10 cellular contexts compared by ENCODE assay signal in genomic region chr19:44677019-44677809, GRCh38. TPM values are rescaled to one million over a fixed set of nuclear protein-coding genes. Genes with fewer than 3 reads are reported as not detected.
DNase-seq lines count a peak whose midpoint lies in the region; ATAC-seq, FAIRE-seq and TF ChIP-seq lines count a peak whose summit lies in the region.
"Had no signal": no experiment of that assay in that cellular context is flagged by ENCODE, and none has a peak within 500 bp of the region (broad histone marks: within the 10 kb centered on the region; RNA-seq: fewer than 3 reads in every experiment).

No MANE protein-coding gene starts in this region.

- TF ChIP-seq EP300 in A549 (IDR thresholded peaks at IDR 0.05), result no peak

- H3K27ac ChIP-seq in A549 (peak overlapping the region; percentile 61 to 86), SJCRH30 (peak overlapping the region; percentile 62), foreskin keratinocyte (no peak overlapping the region), right cardiac atrium (ENCODE audit: low read length) (no peak overlapping the region)

- ATAC-seq in A549, result peak; percentile 62 to 86
- ATAC-seq in foreskin keratinocyte, result peak; percentile 48
- no peak for ATAC-seq in GM21526 (IDR thresholded peaks at IDR 0.05; ENCODE audit: low FRiP score, unreplicated experiment)
- ATAC-seq in right cardiac atrium, result no peak
- ATAC-seq in activated CD4-positive, CD25-positive, alpha-beta regulatory T cell treated with anti-CD3 and anti-CD28 coated beads, Interleukin-2, amount 50 U/mL, for 24 hours, result no peak

- H3K4me2 ChIP-seq in A549, result peak overlapping the region; percentile 36

- H3K4me3 ChIP-seq in A549, result no peak overlapping the region
- peak overlapping the region; percentile 55 for H3K4me3 ChIP-seq in SJCRH30
- no peak overlapping the region for H3K4me3 ChIP-seq in right cardiac atrium (ENCODE audit: low read length)

- peak; percentile 89 to 90 for DNase-seq in A549 (ENCODE audit: low read depth in 1 of 2, low spot score in 1 of 2)
- peak; percentile 70 for DNase-seq in HEK293T (ENCODE audit: extremely low spot score)
- peak; percentile 86 to 95 for DNase-seq in SJCRH30
- peak; percentile 54 to 75 for DNase-seq in foreskin keratinocyte
- no peak for DNase-seq in right cardiac atrium
- no peak for DNase-seq in DMS53 treated with DMSO at 0.1 percent for 48 hours (lab: John Stamatoyannopoulos, UW; ENCODE audit: unreplicated experiment)
- DNase-seq: CD4-positive, alpha-beta memory T cell; kidney had no signal

- H3K4me1 ChIP-seq in A549 (peaks cover 34% of the 10 kb centered on the region), SJCRH30 (0 out of 2 replicates have a peak, but pooled peaks cover 3% of the 10 kb centered on the region), foreskin keratinocyte (peaks cover 7% of the 10 kb centered on the region), right cardiac atrium (ENCODE audit: control insufficient read depth, insufficient read depth, low read length) (no peaks in the 10 kb centered on the region)

- POLR2A ChIA-PET in A549 (lab: Yijun Ruan, JAX), result interaction anchor here (0.7 to 1.2 kb wide), 3 partner anchors 47 to 93 kb away, joined by 3 to 4 read pairs (median 3); no protein-coding TSS in a partner anchor
- POLR2A ChIA-PET in HEK293T (lab: Yijun Ruan, JAX), result interaction anchor here (0.6 to 1.5 kb wide), 6 partner anchors 14 to 238 kb away, joined by 3 to 5 read pairs (median 4); partner anchors contain the start of gene PVR

- no peak for TF ChIP-seq RAD21 in A549 (conservative IDR thresholded peaks at IDR 0.05 in 1 of 2, IDR thresholded peaks at IDR 0.05 in 1 of 2)

- CTCF ChIA-PET in A549 (lab: Yijun Ruan, JAX), result interaction anchor here (0.7 to 15.7 kb wide), 8 partner anchors 12 to 107 kb away, joined by 3 to 180 read pairs (median 6); no protein-coding TSS in a partner anchor
- CTCF ChIA-PET in HEK293T (lab: Yijun Ruan, JAX), result interaction anchor here (0.7 to 1.7 kb wide), 2 partner anchors 27 to 107 kb away, joined by 4 read pairs; no protein-coding TSS in a partner anchor

- H3K27me3 ChIP-seq in SJCRH30 (no peaks in the 10 kb centered on the region), foreskin keratinocyte (no peaks in the 10 kb centered on the region), right cardiac atrium (ENCODE audit: control insufficient read depth, insufficient read depth) (no peaks in the 10 kb centered on the region)

- no peak for TF ChIP-seq POLR2A in A549 (IDR thresholded peaks at IDR 0.05; ENCODE audit: low read length)

- 34% methylated on average over 8 of the region's 8 CpGs for WGBS in A549 (ENCODE audit: missing lambda C conversion rate)
- WGBS in right cardiac atrium, result 50% methylated on average over 8 of the region's 8 CpGs

- no peak for TF ChIP-seq CTCF in A549 (IDR thresholded peaks at IDR 0.05)
- TF ChIP-seq CTCF in foreskin keratinocyte (conservative IDR thresholded peaks at IDR 0.05), result no peak

- peak; percentile 99 for FAIRE-seq in A549 (lab: Jason Lieb, UNC)
- FAIRE-seq: kidney had no signal

- intact Hi-C loops in right cardiac atrium (cut with DNase I), result no loop called here

- H3K9me3 ChIP-seq in A549, result no peaks in the 10 kb centered on the region
- peaks cover 1% of the 10 kb centered on the region; the same call in 1 of the 2 replicates for H3K9me3 ChIP-seq in SJCRH30 (replicated peaks)
- no peaks in the 10 kb centered on the region for H3K9me3 ChIP-seq in right cardiac atrium (ENCODE audit: control insufficient read depth, low read length)

- H3K36me3 ChIP-seq in SJCRH30, result no peaks in the 10 kb centered on the region

TF ChIP-seq in A549, 52 proteins besides CTCF, POLR2A, EP300 and RAD21 (continues in another document):
- 0 out of 2 replicates have a peak, but pooled peaks have one; percentile 23 for TF ChIP-seq FOSL2 (IDR thresholded peaks at IDR 0.05)
- peak; percentile 73 for TF ChIP-seq FOSL2 (CRISPR knock-in tag; IDR thresholded peaks at IDR 0.05)
- TF ChIP-seq JUNB (IDR thresholded peaks at IDR 0.05), result peak; percentile 60
- TF ChIP-seq JUN (IDR thresholded peaks at IDR 0.05), result peak; percentile 45 to 56; a peak in 3 of 5 replicates
- no peak for TF ChIP-seq NR3C1 (IDR thresholded peaks at IDR 0.05)
- TF ChIP-seq GATA3 (IDR thresholded peaks at IDR 0.05; ENCODE audit: borderline replicate concordance), result peak; percentile 60; the same call in 1 of the 2 replicates
- peak; percentile 76 for TF ChIP-seq USF2 (IDR thresholded peaks at IDR 0.05)
- TF ChIP-seq RNF2 (IDR thresholded peaks at IDR 0.05; ENCODE audit: borderline replicate concordance, low read depth), result no peak
- TF ChIP-seq HOXB5 (CRISPR knock-in tag; IDR thresholded peaks at IDR 0.05), result 0 out of 2 replicates have a peak, but pooled peaks have one; percentile 22
- no peak for TF ChIP-seq ZNF302 (CRISPR knock-in tag; IDR thresholded peaks at IDR 0.05)
- TF ChIP-seq EHMT2 (IDR thresholded peaks at IDR 0.05; ENCODE audit: low read depth), result no peak
- TF ChIP-seq CEBPB (IDR thresholded peaks at IDR 0.05), result peak; percentile 82 to 93
- TF ChIP-seq TP53 (CRISPR knock-in tag; IDR thresholded peaks at IDR 0.05), result no peak
- TF ChIP-seq KDM1A (IDR thresholded peaks at IDR 0.05; ENCODE audit: low read depth), result no peak

TF ChIP-seq in HEK293T, 16 proteins besides CTCF, POLR2A, EP300 and RAD21:
- no peak for TF ChIP-seq CTBP1 (IDR thresholded peaks at IDR 0.05; ENCODE audit: borderline replicate concordance)
- TF ChIP-seq LEF1 (IDR thresholded peaks at IDR 0.05; ENCODE audit: borderline replicate concordance), result no peak
- TF ChIP-seq L3MBTL2 (conservative IDR thresholded peaks at IDR 0.05), result peak; percentile 39; the same call in 1 of the 2 replicates
- TF ChIP-seq ARNT (IDR thresholded peaks at IDR 0.05), result no peak
- TF ChIP-seq HDGF (IDR thresholded peaks at IDR 0.05; ENCODE audit: borderline replicate concordance), result no peak

RNA-seq across cellular contexts. Expression of gene CEACAM19, which starts 5.9 kb away (rescaled TPM):
- 8.2 and 13.7 TPM in 2 replicates for polyA plus RNA-seq in A549 (2011; rRNA removed)
- 10.0 and 12.3 TPM in 2 replicates for polyA plus RNA-seq in A549 (2012; cell fraction: cytosol; rRNA removed)
- polyA plus RNA-seq in A549 (2012; cell fraction: nucleus; rRNA removed), result 75.3 and 87.9 TPM in 2 replicates
- polyA plus RNA-seq in A549 (2017; fragmentation: RNase III; extraction: RNeasy Plus Mini Kit Qiagen cat#74134 plus additional on column Dnase treatment), result 7.2 to 10.3 TPM (median 9.7 TPM) in 3 replicates
- polyA minus RNA-seq in A549 (2011; rRNA and poly(A)+ RNA removed), result 13.7 and 14.9 TPM in 2 replicates
- 2.4 and 2.5 TPM in 2 replicates for total RNA-seq in SJCRH30 (2014; rRNA removed; shearing (Covaris generic))
- 1.5 and 2.3 TPM in 2 replicates for total RNA-seq in foreskin keratinocyte
- 2.8 and 4.3 TPM in 2 replicates for polyA plus RNA-seq in foreskin keratinocyte
- 1 to 10 TPM; 1.8 to 6.1 (median 2.3) TPM for total RNA-seq in right cardiac atrium
- polyA plus RNA-seq in right cardiac atrium, result 4.4 TPM
- polyA plus RNA-seq: CD4-positive, alpha-beta memory T cell had no signal

RNA-seq across cellular contexts. Expression of gene CEACAM16, which starts 21.7 kb away (rescaled TPM):
- polyA plus RNA-seq in A549 (2011; rRNA removed) (not detected in 2 replicates), A549 (2017; fragmentation: RNase III; extraction: RNeasy Plus Mini Kit Qiagen cat#74134 plus additional on column Dnase treatment) (0.08 to 0.11 TPM in 2 of 3 replicates, not detected in the other), foreskin keratinocyte (not detected in 2 replicates), right cardiac atrium (not detected)
- polyA plus RNA-seq in A549 (2012; cell fraction: cytosol; rRNA removed), result 0.03 TPM in 1 of 2 replicates, not detected in the other
- polyA plus RNA-seq in A549 (2012; cell fraction: nucleus; rRNA removed), result 0.34 and 0.50 TPM in 2 replicates
- 0.34 and 0.58 TPM in 2 replicates for polyA minus RNA-seq in A549 (2011; rRNA and poly(A)+ RNA removed)
- 0.18 and 0.73 TPM in 2 replicates for total RNA-seq in SJCRH30 (2014; rRNA removed; shearing (Covaris generic))
- total RNA-seq in foreskin keratinocyte (not detected in 2 replicates), right cardiac atrium (not detected)
- total RNA-seq: CD4-positive, alpha-beta memory T cell; kidney had no signal
- polyA plus RNA-seq: CD4-positive, alpha-beta memory T cell had no signal

RNA-seq across cellular contexts. Expression of gene PVR, which starts 33.5 kb away (rescaled TPM):
- polyA plus RNA-seq in A549 (2011; rRNA removed), result 108 and 110 TPM in 2 replicates
- polyA plus RNA-seq in A549 (2012; cell fraction: cytosol; rRNA removed), result 103 and 142 TPM in 2 replicates
- 163 and 226 TPM in 2 replicates for polyA plus RNA-seq in A549 (2012; cell fraction: nucleus; rRNA removed)
- polyA plus RNA-seq in A549 (2017; fragmentation: RNase III; extraction: RNeasy Plus Mini Kit Qiagen cat#74134 plus additional on column Dnase treatment), result 86.2 to 98.1 TPM (median 90.3 TPM) in 3 replicates
- 145 and 164 TPM in 2 replicates for polyA minus RNA-seq in A549 (2011; rRNA and poly(A)+ RNA removed)
- 42.2 and 45.4 TPM in 2 replicates for total RNA-seq in SJCRH30 (2014; rRNA removed; shearing (Covaris generic))
- total RNA-seq in foreskin keratinocyte, result 55.8 and 61.8 TPM in 2 replicates
- polyA plus RNA-seq in foreskin keratinocyte, result 36.3 and 36.4 TPM in 2 replicates
- 10 to 100 TPM; 25.0 to 44.8 (median 33.9) TPM for total RNA-seq in right cardiac atrium
- 27.3 TPM for polyA plus RNA-seq in right cardiac atrium

Comparison
In these comparisons a context has a peak if more than half of its experiments do, and no peak if none do; other contexts are left out.
1. ATAC-seq: peak in A549 (2 of 2) and foreskin keratinocyte (single experiment); none in GM21526 (single experiment), right cardiac atrium (0 of 2) and activated CD4-positive, CD25-positive, alpha-beta regulatory T cell treated with anti-CD3 and anti-CD28 coated beads, Interleukin-2, amount 50 U/mL, for 24 hours (0 of 2).
2. DNase-seq: peak in A549 (2 of 2), HEK293T (single experiment), SJCRH30 (2 of 2) and foreskin keratinocyte (2 of 2); none in right cardiac atrium (0 of 3) and DMS53 treated with DMSO at 0.1 percent for 48 hours (single experiment).
3. H3K27ac ChIP-seq: peak in A549 (2 of 2) and SJCRH30 (single experiment); none in foreskin keratinocyte (single experiment) and right cardiac atrium (single experiment).